ENCODE assay signal across 21 cellular contexts in the genomic region with DNA sequence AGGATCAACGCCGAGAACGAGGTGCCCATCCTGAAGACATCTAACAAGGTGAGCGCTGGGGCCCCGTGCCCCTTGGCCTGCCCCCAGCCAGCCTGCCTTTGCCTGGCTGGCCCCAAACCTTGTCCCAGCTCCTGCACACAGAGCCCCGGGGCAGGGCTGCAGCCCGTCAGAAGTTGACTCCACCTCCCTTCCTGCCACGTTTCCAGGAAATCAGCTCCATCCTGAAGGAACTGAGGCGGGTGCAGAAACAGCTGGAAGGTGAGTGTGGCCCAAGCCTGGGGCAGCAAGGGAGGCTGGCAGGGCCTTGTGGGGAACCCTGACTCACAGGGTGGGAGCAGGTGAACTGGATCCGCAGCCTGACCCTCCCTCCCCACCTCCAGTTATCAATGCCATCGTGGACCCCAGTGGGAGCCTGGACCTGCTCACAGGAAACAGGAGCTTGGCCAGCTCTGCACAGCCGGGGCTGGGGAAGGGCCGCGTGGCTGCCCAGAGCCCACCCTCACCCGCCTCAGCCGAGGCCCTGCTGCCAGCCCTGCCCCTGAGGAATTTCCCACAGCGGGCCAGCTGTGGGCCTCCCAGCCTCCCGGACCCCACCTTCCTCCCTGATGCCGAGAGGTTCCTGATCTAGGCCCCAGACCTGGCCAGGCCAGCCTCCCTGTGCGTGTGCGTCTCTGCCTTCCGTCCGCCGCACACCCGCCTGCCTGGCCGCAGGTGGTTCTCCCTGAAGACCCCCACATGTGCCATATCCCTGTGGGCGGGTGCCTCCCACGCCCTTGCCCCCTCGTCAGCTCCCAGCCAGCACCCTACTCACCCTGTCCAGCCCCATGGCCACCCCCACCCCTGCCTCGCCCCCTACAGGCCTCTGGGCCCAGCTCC. TPM values are rescaled to one million over a fixed set of nuclear protein-coding genes. Genes with fewer than 3 reads are reported as not detected.
DNase-seq lines count a peak whose midpoint lies in the region; ATAC-seq, FAIRE-seq and TF ChIP-seq lines count a peak whose summit lies in the region.
"Had no signal": no experiment of that assay in that cellular context is flagged by ENCODE, and none has a peak within 500 bp of the region (broad histone marks: within the 10 kb centered on the region; RNA-seq: fewer than 3 reads in every experiment).

No MANE protein-coding gene starts in this region.

- H2BK120ac ChIP-seq in neuronal stem cell (ENCODE audit: low read depth, low read length), result no peak overlapping the region

- peaks cover 0 to 28% (median 12%) of the 10 kb centered on the region in 12 donors for H3K4me1 ChIP-seq in heart left ventricle
- H3K4me1 ChIP-seq in neuronal stem cell (ENCODE audit: control insufficient read depth in 2 of 2, insufficient read depth in 1 of 2, low read depth in 1 of 2, low read length in 2 of 2), result peaks cover 0 to 6% of the 10 kb centered on the region in 2 donors
- H3K4me1 ChIP-seq: prostate gland had no signal

- no peaks in the 10 kb centered on the region for H3K27me3 ChIP-seq in heart left ventricle
- H3K27me3 ChIP-seq in neuronal stem cell (ENCODE audit: control insufficient read depth in 3 of 3, insufficient read depth in 3 of 3, low read depth in 1 of 3, low read length in 3 of 3), result peaks cover 0 to 7% (median 0%) of the 10 kb centered on the region in 3 experiments
- H3K27me3 ChIP-seq: esophagus muscularis mucosa, SJCRH30, testis had no signal

- 67 to 78% (median 70%) methylated on average over 25 to 30 of the region's 30 CpGs for WGBS in heart left ventricle, 4 donors
- WGBS in neuronal stem cell (ENCODE audit: extremely low coverage in 2 of 2, insufficient read length in 2 of 2, insufficient replicate concordance in 1 of 2), 2 donors, result no CpG with 5 or more reads among the region's 30 CpGs

- H3K23ac ChIP-seq in neuronal stem cell (ENCODE audit: low read depth, low read length, poor library complexity), result no peak overlapping the region

- H2BK15ac ChIP-seq in neuronal stem cell (ENCODE audit: low read length), result no peak overlapping the region

- H3K9me3 ChIP-seq in heart left ventricle (no peaks in the 10 kb centered on the region), neuronal stem cell (replicated peaks in 1 of 2; ENCODE audit: control insufficient read depth in 2 of 2, insufficient read depth in 1 of 2, low read depth in 1 of 2, low read length in 2 of 2) (no peaks in the 10 kb centered on the region)
- H3K9me3 ChIP-seq: esophagus muscularis mucosa, prostate gland, SJCRH30, testis had no signal

- H3K4me1 Mint-ChIP-seq in HFFc6 (ENCODE audit: low read depth), result peaks cover 5% of the 10 kb centered on the region

- H4K8ac ChIP-seq in neuronal stem cell (ENCODE audit: low read depth, low read length), result peak overlapping the region; percentile 65

- H3K4ac ChIP-seq in neuronal stem cell (ENCODE audit: low read length), result no peak overlapping the region

- TF ChIP-seq POLR2A in GM12891 (IDR thresholded peaks at IDR 0.05; ENCODE audit: low read depth, low read length) (no peak), heart left ventricle (IDR thresholded peaks at IDR 0.05) (no peak)

- no peak overlapping the region for H3K9ac ChIP-seq in neuronal stem cell (ENCODE audit: low read depth, low read length, poor library complexity)

- no peak overlapping the region for H3K27ac ChIP-seq in 22Rv1
- H3K27ac ChIP-seq in heart left ventricle, result peak overlapping the region in 2 of 12 donors; percentile 46
- no peak overlapping the region for H3K27ac ChIP-seq in neuronal stem cell (replicated peaks; ENCODE audit: low read length)
- H3K27ac ChIP-seq: esophagus muscularis mucosa, prostate gland, SJCRH30, testis had no signal

- H3K4me3 Mint-ChIP-seq in HFFc6, result no peak overlapping the region
- H3K4me3 Mint-ChIP-seq: naive thymus-derived CD4-positive, alpha-beta T cell; T-helper 2 cell treated with Interferon-gamma antibody and Interleukin-4, amounts not matched to agents 5 μg/mL and 100 μg/mL, for 36 hours had no signal

- no peaks in the 10 kb centered on the region for H3K79me1 ChIP-seq in neuronal stem cell (ENCODE audit: low read depth, low read length)

- peak; percentile 7 for DNase-seq in GM12891 (ENCODE audit: insufficient read length, low spot score)
- peak in 4 of 5 donors; percentile 14 to 55 (median 28) for DNase-seq in heart left ventricle
- no peak for DNase-seq in neuronal stem cell (ENCODE audit: low spot score)
- no peak for DNase-seq in NCI-H446 (lab: John Stamatoyannopoulos, UW)
- no peak for DNase-seq in NCI-H748 (lab: John Stamatoyannopoulos, UW; ENCODE audit: unreplicated experiment)
- no peak for DNase-seq in superior temporal gyrus (ENCODE audit: extremely low spot score)
- no peak for DNase-seq in HFFc6
- DNase-seq: GF-D8, HCEC 1CT, mesenchymal stem cell, NCI-H1105, NCI-H2107, testis had no signal

- H3K36me3 ChIP-seq in heart left ventricle (peaks cover 0 to 4% (median 0%) of the 10 kb centered on the region in 9 donors), neuronal stem cell (replicated peaks in 1 of 2; ENCODE audit: control insufficient read depth in 2 of 2, insufficient read depth in 2 of 2, low read length in 2 of 2) (no peaks in the 10 kb centered on the region)
- H3K36me3 ChIP-seq: prostate gland, SJCRH30 had no signal

- H4K91ac ChIP-seq in neuronal stem cell (ENCODE audit: low read depth, low read length, poor library complexity), result no peak overlapping the region

- peak in 2 of 4 donors; percentile 16 to 29 for ATAC-seq in heart left ventricle
- ATAC-seq: naive thymus-derived CD4-positive, alpha-beta T cell had no signal

- FAIRE-seq in GM12891 (lab: Jason Lieb, UNC), result no peak

- H3K27me3 Mint-ChIP-seq in HFFc6 (ENCODE audit: insufficient read depth), result peaks cover 6% of the 10 kb centered on the region
- H3K27me3 Mint-ChIP-seq: naive thymus-derived CD4-positive, alpha-beta T cell had no signal

- no peak overlapping the region for H2AFZ ChIP-seq in neuronal stem cell (ENCODE audit: low read length)

- H3K4me2 ChIP-seq in neuronal stem cell (ENCODE audit: insufficient read depth, low read length, poor library complexity, severe bottlenecking), result peak overlapping the region; percentile 11

- no peaks in the 10 kb centered on the region for H3K9me3 Mint-ChIP-seq in HFFc6
- H3K9me3 Mint-ChIP-seq: naive thymus-derived CD4-positive, alpha-beta T cell; T-helper 2 cell treated with Interferon-gamma antibody and Interleukin-4, amounts not matched to agents 5 μg/mL and 100 μg/mL, for 36 hours had no signal

- H3K36me3 Mint-ChIP-seq in HFFc6 (ENCODE audit: low read depth), result no peaks in the 10 kb centered on the region; the same call in 1 of the 2 replicates
- H3K36me3 Mint-ChIP-seq: naive thymus-derived CD4-positive, alpha-beta T cell had no signal

- H3K18ac ChIP-seq in neuronal stem cell (ENCODE audit: low read length), result no peak overlapping the region

- TF ChIP-seq CTCF in 22Rv1 (IDR thresholded peaks at IDR 0.05), result peak; percentile 27; the same call in 1 of the 2 replicates
- TF ChIP-seq CTCF in heart left ventricle (IDR thresholded peaks at IDR 0.05), result no peak
- no peak for TF ChIP-seq CTCF in HFFc6 (IDR thresholded peaks at IDR 0.05)

- H3K14ac ChIP-seq in neuronal stem cell (ENCODE audit: low read length), result peak overlapping the region; percentile 21

- intact Hi-C loops in heart left ventricle (cut with DNase I), result loop anchor here in 7 of 10 donors (1.0 to 10.0 kb wide), 4 partner anchors 148 to 153 kb away; no protein-coding TSS in a partner anchor

- H3K27ac Mint-ChIP-seq in HFFc6, result no peak overlapping the region
- H3K27ac Mint-ChIP-seq: naive thymus-derived CD4-positive, alpha-beta T cell; T-helper 2 cell treated with Interferon-gamma antibody and Interleukin-4, amounts not matched to agents 5 μg/mL and 100 μg/mL, for 36 hours had no signal

- H2BK12ac ChIP-seq in neuronal stem cell (ENCODE audit: low read length), result no peak overlapping the region

- H3K4me3 ChIP-seq in heart left ventricle (peak overlapping the region in 9 of 12 donors; percentile 4 to 40 (median 34)), neuronal stem cell (ENCODE audit: low read length in 2 of 2) (no peak overlapping the region)
- H3K4me3 ChIP-seq: esophagus muscularis mucosa, prostate gland, SJCRH30, testis had no signal

- no peak overlapping the region for H2BK5ac ChIP-seq in neuronal stem cell (ENCODE audit: low read length)

- peak overlapping the region; percentile 63 for H2AK5ac ChIP-seq in neuronal stem cell (ENCODE audit: low read depth, low read length)

TF ChIP-seq in GM12891, 5 proteins besides CTCF, POLR2A, EP300 and RAD21:
- TF ChIP-seq POLR2AphosphoS5 (IDR thresholded peaks at IDR 0.05; ENCODE audit: low read depth, low read length), result no peak
- TF ChIP-seq TAF1 (IDR thresholded peaks at IDR 0.05; ENCODE audit: low read depth, low read length), result no peak
- TF ChIP-seq PAX5 (IDR thresholded peaks at IDR 0.05; ENCODE audit: insufficient read depth, low read length, severe bottlenecking), result no peak
- TF ChIP-seq SPI1 (IDR thresholded peaks at IDR 0.05; ENCODE audit: low read depth, low read length), result no peak

RNA-seq across cellular contexts. Expression of gene CEP170B, which starts 29.5 kb away (rescaled TPM):
- 0.06 TPM for polyA plus RNA-seq in GM12891 (2012; ENCODE audit: low read depth, missing spikeins)
- 10 to 100 TPM in 8 of 9 donors, 1 to 10 TPM in 1; 9.1 to 21.9 (median 12.5) TPM for total RNA-seq in heart left ventricle
- polyA plus RNA-seq in heart left ventricle, result 10 to 100 TPM in 1 of 2 donors, 1 to 10 TPM in 1; 7.5 to 17.9 TPM
- 12.3 TPM for polyA plus RNA-seq in neuronal stem cell (2013, experiment 1 of 2)
- polyA plus RNA-seq in neuronal stem cell (2013, experiment 2 of 2), result 11.4 TPM
- 10 to 100 TPM; 29.9 to 34.9 (median 32.0) TPM for total RNA-seq in HFFc6 (2021; fragmentation: NEBNext Ultra II Directional; extraction: Animal tissue kit (Norgen Biotek cat#: 25700))

RNA-seq across cellular contexts. Expression of gene PLD4, which starts 30.1 kb away (rescaled TPM):
- polyA plus RNA-seq in GM12891 (2012; ENCODE audit: low read depth, missing spikeins), result 22.8 TPM
- 1 to 10 TPM in 1 of 9 donors, under 1 TPM in 4, not detected in 4; 0.25 to 1.5 (median 0.40) TPM for total RNA-seq in heart left ventricle
- polyA plus RNA-seq in heart left ventricle, result under 1 TPM in 1 of 2 donors, not detected in 1; 0.12 TPM
- 0.04 TPM for polyA plus RNA-seq in neuronal stem cell (2013, experiment 1 of 2)
- 0.03 TPM for polyA plus RNA-seq in neuronal stem cell (2013, experiment 2 of 2)
- total RNA-seq in HFFc6 (2021; fragmentation: NEBNext Ultra II Directional; extraction: Animal tissue kit (Norgen Biotek cat#: 25700)), result under 1 TPM; 0.05 to 0.18 (median 0.11) TPM
- total RNA-seq: activated CD8-positive, alpha-beta memory T cell treated with anti-CD3 and anti-CD28 coated beads for 36 hours; dermis microvascular lymphatic vessel endothelial cell; SJCRH30 had no signal

Comparison
In these comparisons a context has a peak if more than half of its experiments do, and no peak if none do; other contexts are left out.
1. DNase-seq: peak in GM12891 (single experiment) and heart left ventricle (4 of 5); none in neuronal stem cell (single experiment), NCI-H446 (0 of 2), NCI-H748 (single experiment), superior temporal gyrus (single experiment) and HFFc6 (single experiment).
2. H3K4me3 ChIP-seq: peak in heart left ventricle (9 of 12); none in neuronal stem cell (0 of 2).